ENCODE assay signal across 29 cellular contexts in the genomic region with DNA sequence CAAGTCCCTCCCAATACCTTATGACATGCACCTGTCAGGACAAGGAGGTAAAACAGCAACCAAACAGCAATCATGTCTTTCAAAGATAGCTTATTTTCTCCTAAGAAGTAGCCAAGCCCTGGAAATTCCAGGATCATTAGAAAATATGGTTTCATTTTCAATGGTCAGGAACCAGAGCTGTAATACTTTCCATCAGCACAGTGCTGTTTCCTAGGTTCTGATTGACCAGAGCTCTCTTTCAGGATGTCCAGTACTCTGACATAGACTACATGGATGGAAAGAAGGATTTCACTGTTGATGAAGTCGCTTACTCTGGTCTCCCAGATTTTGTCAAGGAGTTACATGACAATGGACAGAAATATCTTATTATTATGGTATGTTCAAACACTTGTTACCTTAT. TPM values are rescaled to one million over a fixed set of nuclear protein-coding genes. Genes with fewer than 3 reads are reported as not detected.
"Had no signal": no experiment of that assay in that cellular context is flagged by ENCODE, and none has a peak within 500 bp of the region (broad histone marks: within the 10 kb centered on the region; RNA-seq: fewer than 3 reads in every experiment).

No MANE protein-coding gene starts in this region.

- H3K9me3 Mint-ChIP-seq: natural killer cell; stimulated activated effector memory CD8-positive, alpha-beta T cell treated with anti-CD3 and anti-CD28 coated beads, Interleukin-12 subunit alpha, Interleukin-12 subunit beta, amount 100 ng/mL, for 72 hours had no signal

- ATAC-seq: foreskin keratinocyte; gastroesophageal sphincter; heart left ventricle; left ventricle myocardium superior; natural killer cell; sciatic nerve; stimulated activated effector memory CD8-positive, alpha-beta T cell treated with anti-CD3 and anti-CD28 coated beads, Interleukin-12 subunit alpha, Interleukin-12 subunit beta, amount 100 ng/mL, for 72 hours had no signal

- H3K27ac Mint-ChIP-seq: memory B cell; natural killer cell; stimulated activated effector memory CD8-positive, alpha-beta T cell treated with anti-CD3 and anti-CD28 coated beads, Interleukin-12 subunit alpha, Interleukin-12 subunit beta, amount 100 ng/mL, for 72 hours had no signal

- H3K4me1 ChIP-seq: esophagus muscularis mucosa, foreskin keratinocyte, gastroesophageal sphincter, heart left ventricle, parathyroid adenoma, testis, tibial artery, upper lobe of left lung had no signal

- H3K27me3 Mint-ChIP-seq: memory B cell, progenitor cell of endocrine pancreas had no signal

- DNase-seq: cerebellar nuclear complex; cortex of kidney; effector CD4-positive, alpha-beta T cell; foreskin keratinocyte; heart left ventricle; hippocampal formation; left colon; left ventricle myocardium superior; natural killer cell; stimulated activated CD4-positive, alpha-beta T cell treated with anti-CD3 and anti-CD28 coated beads, Interleukin-2, amount 100 ng/mL, for 24 hours; stimulated activated CD4-positive, alpha-beta T cell treated with anti-CD3 and anti-CD28 coated beads, Interleukin-4, amount 100 ng/mL, for 24 hours; stimulated activated naive CD4-positive, alpha-beta T cell treated with Interleukin-2 at 50 U/mL for 16 hours; substantia nigra; testis; tibial artery; upper lobe of left lung had no signal

- H3K9me3 ChIP-seq: esophagus muscularis mucosa, gastroesophageal sphincter, heart left ventricle, neutrophil, testis, tibial artery, upper lobe of left lung had no signal

- H3K36me3 ChIP-seq: esophagus muscularis mucosa, gastroesophageal sphincter, heart left ventricle, tibial artery, upper lobe of left lung had no signal

- H3K4me3 Mint-ChIP-seq: memory B cell; natural killer cell; stimulated activated effector memory CD8-positive, alpha-beta T cell treated with anti-CD3 and anti-CD28 coated beads, Interleukin-12 subunit alpha, Interleukin-12 subunit beta, amount 100 ng/mL, for 72 hours had no signal

- H3K4me1 Mint-ChIP-seq: memory B cell; natural killer cell; stimulated activated effector memory CD8-positive, alpha-beta T cell treated with anti-CD3 and anti-CD28 coated beads, Interleukin-12 subunit alpha, Interleukin-12 subunit beta, amount 100 ng/mL, for 72 hours had no signal

- H3K27ac ChIP-seq: esophagus muscularis mucosa, foreskin keratinocyte, gastroesophageal sphincter, heart left ventricle, neutrophil, parathyroid adenoma, testis, tibial artery, upper lobe of left lung had no signal

- H2AFZ ChIP-seq: parathyroid adenoma had no signal

- H3K4me3 ChIP-seq: esophagus muscularis mucosa, gastroesophageal sphincter, heart left ventricle, lung, testis, tibial artery, upper lobe of left lung had no signal

- H3K36me3 Mint-ChIP-seq: memory B cell; natural killer cell; stimulated activated effector memory CD8-positive, alpha-beta T cell treated with anti-CD3 and anti-CD28 coated beads, Interleukin-12 subunit alpha, Interleukin-12 subunit beta, amount 100 ng/mL, for 72 hours had no signal

- H3K79me2 ChIP-seq: parathyroid adenoma had no signal

- H3K27me3 ChIP-seq: esophagus muscularis mucosa, foreskin keratinocyte, gastroesophageal sphincter, heart left ventricle, neutrophil, testis, tibial artery, upper lobe of left lung had no signal

RNA-seq across cellular contexts. Expression of a gene that starts 29.0 kb away (rescaled TPM):
- total RNA-seq: dermis microvascular lymphatic vessel endothelial cell, endothelial cell of umbilical vein, epithelial cell of proximal tubule, fibroblast of lung, foreskin keratinocyte had no signal
- polyA plus RNA-seq: endothelial cell of umbilical vein, fibroblast of lung, foreskin keratinocyte had no signal
